ENCODE assay signal across 13 cellular contexts in genomic region chr20:47506335-47506734, GRCh38. TPM values are rescaled to one million over a fixed set of nuclear protein-coding genes. Genes with fewer than 3 reads are reported as not detected.
A peak's percentile ranks its signal among the peaks of the same experiment; 100 is the strongest.
DNase-seq lines count a peak whose midpoint lies in the region; ATAC-seq, FAIRE-seq and TF ChIP-seq lines count a peak whose summit lies in the region.
"Had no signal": no experiment of that assay in that cellular context is flagged by ENCODE, and none has a peak within 500 bp of the region (broad histone marks: within the 10 kb centered on the region; RNA-seq: fewer than 3 reads in every experiment).

No MANE protein-coding gene starts in this region.

- H3K4me2 ChIP-seq in keratinocyte (ENCODE audit: control insufficient read depth, extremely low read depth, insufficient read depth, low read depth, low read length), result peak overlapping the region; percentile 25

- no peak overlapping the region for H2AFZ ChIP-seq in keratinocyte (ENCODE audit: control insufficient read depth, low read length)

- H3K27me3 ChIP-seq in keratinocyte (ENCODE audit: control insufficient read depth, extremely low read depth, insufficient read depth, low read length), result no peaks in the 10 kb centered on the region
- H3K27me3 ChIP-seq: ovary had no signal

- H3K9me3 Mint-ChIP-seq in T-cell, result no peaks in the 10 kb centered on the region

- H3K4me1 ChIP-seq in keratinocyte (ENCODE audit: control insufficient read depth, extremely low read depth, insufficient read depth, low read length), result peaks cover 16% of the 10 kb centered on the region

- no peaks in the 10 kb centered on the region for H3K36me3 ChIP-seq in keratinocyte (ENCODE audit: control insufficient read depth in 2 of 2, extremely low read depth in 1 of 2, insufficient read depth in 2 of 2, low read length in 2 of 2)
- H3K36me3 ChIP-seq: lower lobe of right lung, ovary had no signal

- H4K20me1 ChIP-seq in keratinocyte (ENCODE audit: control insufficient read depth, extremely low read depth, insufficient read depth, low read length), result peaks cover 2% of the 10 kb centered on the region

- H3K9me1 ChIP-seq in keratinocyte (ENCODE audit: control insufficient read depth, extremely low read depth, insufficient read depth, low read length), result peaks cover 2% of the 10 kb centered on the region

- peaks cover 10% of the 10 kb centered on the region for H3K36me3 Mint-ChIP-seq in T-cell

- ATAC-seq in T-cell (replicated peaks in 1 of 4) (no peak), GM18861 (IDR thresholded peaks at IDR 0.05; ENCODE audit: unreplicated experiment) (no peak)
- ATAC-seq: lower lobe of right lung had no signal

- peaks cover 76 to 79% (median 76%) of the 10 kb centered on the region in 3 donors for H3K4me1 Mint-ChIP-seq in T-cell

- peak overlapping the region in 2 of 3 donors; percentile 31 to 59 for H3K4me3 Mint-ChIP-seq in T-cell

- peaks cover 87% of the 10 kb centered on the region for H3K79me2 ChIP-seq in keratinocyte (ENCODE audit: control insufficient read depth, insufficient read depth, low read length)

- H3K4me3 ChIP-seq in GM12865 (ENCODE audit: low read depth, low read length) (peak overlapping the region; percentile 89), keratinocyte (ENCODE audit: control insufficient read depth in 2 of 3, extremely low read depth in 1 of 3, insufficient read depth in 2 of 3, low read depth in 1 of 3, low read length in 3 of 3) (no peak overlapping the region)
- H3K4me3 ChIP-seq: lower lobe of right lung, ovary had no signal

- FAIRE-seq in keratinocyte (lab: Jason Lieb, UNC), result no peak
- FAIRE-seq: small intestine had no signal

- DNase-seq in GM12865 (ENCODE audit: low read depth), result no peak
- no peak for DNase-seq in T-cell
- DNase-seq in keratinocyte (ENCODE audit: low read depth, low spot score), result no peak
- DNase-seq in OCI-M2 (lab: John Stamatoyannopoulos, UW; ENCODE audit: unreplicated experiment), result no peak
- no peak for DNase-seq in NCI-H2029 treated with DMSO at 0.1 percent for 48 hours (lab: John Stamatoyannopoulos, UW)
- no peak for DNase-seq in stimulated activated CD4-positive, alpha-beta T cell treated with anti-CD3 and anti-CD28 coated beads, Interleukin-4, amount 100 ng/mL, for 24 hours
- DNase-seq: C1 segment of cervical spinal cord, lower lobe of right lung, ovary, RPMI8226, small intestine had no signal

- TF ChIP-seq CTCF in C4-2B (conservative IDR thresholded peaks at IDR 0.05) (peak; percentile 10; the same call in 1 of the 2 replicates), GM12865 (IDR thresholded peaks at IDR 0.05; ENCODE audit: insufficient read depth, low read depth, low read length, missing control alignments) (no peak), keratinocyte (optimal IDR thresholded peaks at IDR 0.05 in 1 of 3, IDR thresholded peaks at IDR 0.05 in 1 of 3, conservative IDR thresholded peaks at IDR 0.05 in 1 of 3; ENCODE audit: extremely low read depth in 1 of 3, insufficient read depth in 2 of 3, low read length in 3 of 3) (no peak)

- H3K27ac ChIP-seq in C4-2B, result peak overlapping the region; percentile 67
- H3K27ac ChIP-seq in keratinocyte (ENCODE audit: control insufficient read depth, insufficient read depth, low read length), result no peak overlapping the region
- H3K27ac ChIP-seq: lower lobe of right lung, ovary had no signal

- H3K27ac Mint-ChIP-seq in T-cell, result peak overlapping the region in 1 of 2 donors; percentile 69

- POLR2A ChIA-PET in T-cell (lab: Charles Lee), result no interaction called here

- H3K27me3 Mint-ChIP-seq in T-cell, result no peaks in the 10 kb centered on the region

- dilution Hi-C loops in keratinocyte (cut with MboI; ENCODE audit: extremely low pct_ligation_motif_present, low sequenced_read_pairs), result no loop called here

- CTCF ChIA-PET in T-cell (lab: Charles Lee), result no interaction called here

- no peak overlapping the region for H3K9ac ChIP-seq in keratinocyte (ENCODE audit: control insufficient read depth, extremely low read depth, insufficient read depth, low read length)

- H3K9me3 ChIP-seq in keratinocyte (ENCODE audit: control insufficient read depth, low read depth, low read length), result no peaks in the 10 kb centered on the region
- H3K9me3 ChIP-seq: lower lobe of right lung, ovary had no signal

RNA-seq across cellular contexts. Expression of gene NCOA3, which starts 4.6 kb away (rescaled TPM):
- 10 to 100 TPM; 64.4 to 89.2 (median 68.9) TPM for total RNA-seq in T-cell
- polyA plus RNA-seq in keratinocyte, result 23.1 to 30.9 TPM (median 25.8 TPM) in 3 replicates
- polyA plus RNA-seq in keratinocyte (2011; ENCODE audit: low read depth), result 19.5 TPM
- polyA plus RNA-seq in keratinocyte (2011; cell fraction: cytosol; rRNA removed), result 13.5 and 24.9 TPM in 2 replicates
- polyA plus RNA-seq in keratinocyte (2011; cell fraction: nucleus; rRNA removed), result 39.8 and 48.8 TPM in 2 replicates
- 14.5 and 16.8 TPM in 2 replicates for polyA plus RNA-seq in keratinocyte (2012; ENCODE audit: low replicate concordance)
- 28.3 to 64.9 TPM (median 62.5 TPM) in 3 replicates for polyA minus RNA-seq in keratinocyte
- polyA minus RNA-seq in keratinocyte (2011; cell fraction: cytosol; rRNA and poly(A)+ RNA removed), result 30.1 TPM
- 49.8 and 96.1 TPM in 2 replicates for polyA minus RNA-seq in keratinocyte (2011; cell fraction: nucleus; rRNA and poly(A)+ RNA removed)
